Comparison of ENCODE assay signal across 23 cellular contexts in genomic region chr3:82240322-82240721, GRCh38.
"Had no signal": no experiment of that assay in that cellular context is flagged by ENCODE, and none has a peak within 500 bp of the region (broad histone marks: within the 10 kb centered on the region; RNA-seq: fewer than 3 reads in every experiment).

No MANE protein-coding gene starts in this region.

- ATAC-seq: foreskin keratinocyte; left lung; pancreas; right lobe of liver; stimulated activated effector memory CD8-positive, alpha-beta T cell treated with anti-CD3 and anti-CD28 coated beads, Interleukin-12 subunit alpha, Interleukin-12 subunit beta, amount 100 ng/mL, for 72 hours; stimulated activated naive CD8-positive, alpha-beta T cell treated with anti-CD3 and anti-CD28 coated beads, Interleukin-15, Interleukin-2, amounts not matched to agents 100 U/mL and 50 U/mL, for 24 hours had no signal

- H3K4me3 ChIP-seq: colonic mucosa, left lung, lung, pancreas, right lobe of liver, suprapubic skin, thyroid gland had no signal

- H3K27ac ChIP-seq: colonic mucosa, foreskin keratinocyte, left lung, pancreas, right lobe of liver, suprapubic skin, thyroid gland had no signal

- H3K27ac Mint-ChIP-seq: endodermal cell; naive B cell; nephron; progenitor cell of endocrine pancreas; stimulated activated effector memory CD8-positive, alpha-beta T cell treated with anti-CD3 and anti-CD28 coated beads, Interleukin-12 subunit alpha, Interleukin-12 subunit beta, amount 100 ng/mL, for 72 hours; type B pancreatic cell had no signal

- H3K9me3 ChIP-seq: colonic mucosa, left lung, pancreas, right lobe of liver, suprapubic skin, thyroid gland had no signal

- H3K4me1 Mint-ChIP-seq: endodermal cell; nephron; stimulated activated effector memory CD8-positive, alpha-beta T cell treated with anti-CD3 and anti-CD28 coated beads, Interleukin-12 subunit alpha, Interleukin-12 subunit beta, amount 100 ng/mL, for 72 hours had no signal

- H3K27me3 Mint-ChIP-seq: naive B cell, progenitor cell of endocrine pancreas, type B pancreatic cell had no signal

- H3K36me3 Mint-ChIP-seq: naive B cell; stimulated activated effector memory CD8-positive, alpha-beta T cell treated with anti-CD3 and anti-CD28 coated beads, Interleukin-12 subunit alpha, Interleukin-12 subunit beta, amount 100 ng/mL, for 72 hours; type B pancreatic cell had no signal

- H3K27me3 ChIP-seq: colonic mucosa, foreskin keratinocyte, left lung, pancreas, right lobe of liver, suprapubic skin, thyroid gland had no signal

- DNase-seq: colonic mucosa; effector CD4-positive, alpha-beta T cell; endodermal cell; erythroblast; foreskin keratinocyte; hypothalamus; kidney glomerular epithelial cell; mesenchymal stem cell; naive B cell; occipital lobe; pancreas; right lobe of liver; stimulated activated CD4-positive, alpha-beta T cell treated with anti-CD3 and anti-CD28 coated beads, Interleukin-4, amount 100 ng/mL, for 1 hour; stimulated activated CD8-positive, alpha-beta memory T cell treated with anti-CD3 and anti-CD28 coated beads, Interleukin-4, amount 100 ng/mL, for 48 hours; stimulated activated naive CD8-positive, alpha-beta T cell treated with anti-CD3 and anti-CD28 coated beads, Interleukin-15, Interleukin-2, amounts not matched to agents 100 U/mL and 50 U/mL, for 24 hours; thyroid gland had no signal

- H3K36me3 ChIP-seq: colonic mucosa, left lung, pancreas, right lobe of liver, suprapubic skin, thyroid gland had no signal

- H3K9me3 Mint-ChIP-seq: endodermal cell, nephron, type B pancreatic cell had no signal

- H3K4me3 Mint-ChIP-seq: endodermal cell; naive B cell; nephron; stimulated activated effector memory CD8-positive, alpha-beta T cell treated with anti-CD3 and anti-CD28 coated beads, Interleukin-12 subunit alpha, Interleukin-12 subunit beta, amount 100 ng/mL, for 72 hours; type B pancreatic cell had no signal

- H3K4me1 ChIP-seq: colonic mucosa, foreskin keratinocyte, left lung, pancreas, right lobe of liver, suprapubic skin, thyroid gland had no signal
